In genomic region chr12:122891661-122892525, GRCh38 we compare ENCODE assay signal across 1 cellular context.
TF ChIP-seq lines count a peak whose summit lies in the region.

No MANE protein-coding gene starts in this region.

TF ChIP-seq in GM12878, 131 proteins besides CTCF, POLR2A, EP300 and RAD21 (continued from another document):
- TF ChIP-seq ATF7 (IDR thresholded peaks at IDR 0.05; ENCODE audit: low read depth) (peak; percentile 49), IKZF1 (conservative IDR thresholded peaks at IDR 0.05) (0 out of 2 replicates have a peak, but pooled peaks have one; percentile 49), NBN (IDR thresholded peaks at IDR 0.05) (peak; percentile 20; the same call in 1 of the 2 replicates), CHD4 (IDR thresholded peaks at IDR 0.05) (no peak), RELB (IDR thresholded peaks at IDR 0.05; ENCODE audit: low read depth) (peak; percentile 46; the same call in 1 of the 2 replicates), BHLHE40 (IDR thresholded peaks at IDR 0.05; ENCODE audit: borderline replicate concordance in 1 of 2, low read depth in 2 of 2, low read length in 1 of 2) (peak in 1 of 2 experiments; percentile 29; a peak in 1 of 4 replicates), IKZF2 (IDR thresholded peaks at IDR 0.05) (peak in 1 of 2 experiments; percentile 35; a peak in 2 of 4 replicates), MTA2 (IDR thresholded peaks at IDR 0.05; ENCODE audit: low read depth) (peak; percentile 65; the same call in 1 of the 2 replicates), SKIL (IDR thresholded peaks at IDR 0.05; ENCODE audit: low read depth, poor library complexity, severe bottlenecking) (no peak)
TF ChIP-seq in GM12878: peak in this region for 8.
